ENCODE assay signal across 22 cellular contexts in the genomic region with DNA sequence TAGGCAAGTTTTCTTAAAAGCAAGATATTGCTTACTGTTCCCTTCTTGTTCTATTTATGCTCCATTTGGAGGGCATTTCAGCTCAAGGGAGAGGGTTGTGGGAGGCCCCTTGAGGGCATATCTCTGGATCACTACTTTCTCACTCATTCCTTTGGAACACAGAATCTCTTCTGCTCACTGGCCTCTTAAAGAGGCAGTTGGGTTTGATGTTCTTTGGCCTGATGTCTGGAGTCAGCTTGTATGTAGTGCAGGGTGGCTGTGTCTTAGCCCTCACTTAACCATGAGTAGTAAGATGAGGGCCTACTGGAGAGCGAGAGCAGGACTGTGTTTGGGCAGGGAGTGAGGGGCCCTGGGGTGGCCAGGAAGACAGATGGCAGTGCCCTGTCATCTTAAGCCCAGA. TPM values are rescaled to one million over a fixed set of nuclear protein-coding genes. Genes with fewer than 3 reads are reported as not detected.
DNase-seq lines count a peak whose midpoint lies in the region; ATAC-seq, FAIRE-seq and TF ChIP-seq lines count a peak whose summit lies in the region.
"Had no signal": no experiment of that assay in that cellular context is flagged by ENCODE, and none has a peak within 500 bp of the region (broad histone marks: within the 10 kb centered on the region; RNA-seq: fewer than 3 reads in every experiment).

No MANE protein-coding gene starts in this region.

- no peak for TF ChIP-seq POLR2A in uterus (IDR thresholded peaks at IDR 0.05)

- intact Hi-C loops in A673 (cut with micrococcal nuclease; ENCODE audit: unreplicated experiment) (no loop called here), uterus (cut with DNase I; ENCODE audit: low total_unique reads) (no loop called here), pancreas (cut with DNase I) (no loop called here)

- peaks cover 1% of the 10 kb centered on the region for H3K27me3 Mint-ChIP-seq in HFFc6 (ENCODE audit: insufficient read depth)
- no peaks in the 10 kb centered on the region for H3K27me3 Mint-ChIP-seq in central memory CD8-positive, alpha-beta T cell
- no peaks in the 10 kb centered on the region for H3K27me3 Mint-ChIP-seq in mesothelial cell of epicardium (ENCODE audit: low read depth)

- no peak for ATAC-seq in central memory CD8-positive, alpha-beta T cell (replicated peaks; ENCODE audit: extremely low read depth, poor library complexity, severe bottlenecking)
- ATAC-seq in pancreas, result no peak
- ATAC-seq: GM12878, GM23338 had no signal

- CTCF ChIA-PET in A673 (lab: Charles Lee), result no interaction called here

- no peak for DNase-seq in A673 (ENCODE audit: low spot score)
- no peak for DNase-seq in HFFc6
- no peak for DNase-seq in central memory CD8-positive, alpha-beta T cell (ENCODE audit: low spot score in 2 of 2)
- no peak for DNase-seq in mesothelial cell of epicardium (ENCODE audit: low spot score in 2 of 2, unreplicated experiment in 2 of 2)
- DNase-seq in retina, result no peak
- no peak for DNase-seq in uterus
- no peak for DNase-seq in HuH-7.5 (ENCODE audit: low spot score)
- no peak for DNase-seq in pancreas
- DNase-seq: BE2C, Karpas-422, NCI-H1694, NCI-H2081, NCI-H2171, NCI-H345, NCI-H524, NCI-H82, SJCRH30 had no signal

- H3K9me3 ChIP-seq in A673 (ENCODE audit: low read depth, low read length, poor library complexity, severe bottlenecking) (no peaks in the 10 kb centered on the region), uterus (no peaks in the 10 kb centered on the region), pancreas (no peaks in the 10 kb centered on the region)
- H3K9me3 ChIP-seq: BE2C, HAP-1, Peyer's patch, SJCRH30 had no signal

- H3K4me1 ChIP-seq in A673 (ENCODE audit: insufficient read depth, low read length, poor library complexity, severe bottlenecking) (peaks cover 10% of the 10 kb centered on the region), uterus (peaks cover 0 to 4% of the 10 kb centered on the region in 2 donors), pancreas (peaks cover 0 to 11% (median 8%) of the 10 kb centered on the region in 3 donors)
- H3K4me1 ChIP-seq: BE2C had no signal

- peaks cover 45% of the 10 kb centered on the region for H3K4me1 Mint-ChIP-seq in HFFc6 (ENCODE audit: low read depth)
- H3K4me1 Mint-ChIP-seq in central memory CD8-positive, alpha-beta T cell, result peaks cover 43% of the 10 kb centered on the region
- H3K4me1 Mint-ChIP-seq in mesothelial cell of epicardium, result peaks cover 21% of the 10 kb centered on the region

- TF ChIP-seq CTCF in A673 (conservative IDR thresholded peaks at IDR 0.05; ENCODE audit: low read depth, low read length), result no peak
- no peak for TF ChIP-seq CTCF in HFFc6 (IDR thresholded peaks at IDR 0.05)
- TF ChIP-seq CTCF in mesothelial cell of epicardium (IDR thresholded peaks at IDR 0.05; ENCODE audit: unreplicated experiment), result no peak
- TF ChIP-seq CTCF in uterus (IDR thresholded peaks at IDR 0.05), result no peak
- TF ChIP-seq CTCF in pancreas (IDR thresholded peaks at IDR 0.05), result no peak

- no TSS peak for BruUV-seq in A673 (replicated peaks; lab: Mats Ljungman, UMichigan)

- H3K36me3 ChIP-seq in A673 (ENCODE audit: insufficient read depth, low read length, poor library complexity, severe bottlenecking), result peaks cover 62% of the 10 kb centered on the region
- no peaks in the 10 kb centered on the region for H3K36me3 ChIP-seq in uterus
- peaks cover 0 to 11% (median 0%) of the 10 kb centered on the region in 3 donors for H3K36me3 ChIP-seq in pancreas

- H3K36me3 Mint-ChIP-seq in HFFc6 (ENCODE audit: low read depth), result peaks cover 12% of the 10 kb centered on the region; the same call in 1 of the 2 replicates
- H3K36me3 Mint-ChIP-seq in central memory CD8-positive, alpha-beta T cell (ENCODE audit: insufficient read depth), result peaks cover 13% of the 10 kb centered on the region
- peaks cover 5% of the 10 kb centered on the region for H3K36me3 Mint-ChIP-seq in mesothelial cell of epicardium

- H3K4me3 ChIP-seq in A673 (ENCODE audit: low read depth, low read length, poor library complexity, severe bottlenecking), result no peak overlapping the region
- no peak overlapping the region for H3K4me3 ChIP-seq in uterus
- H3K4me3 ChIP-seq in pancreas, result no peak overlapping the region
- H3K4me3 ChIP-seq: GM12878, GM23338, HAP-1, Peyer's patch, SJCRH30 had no signal

- no peak for FAIRE-seq in pancreas (lab: Jason Lieb, UNC)
- FAIRE-seq: A204.1, GM12878 had no signal

- H3K27ac ChIP-seq in A673 (ENCODE audit: low read depth, low read length, poor library complexity, severe bottlenecking) (peak overlapping the region; percentile 0), uterus (no peak overlapping the region), pancreas (no peak overlapping the region)
- H3K27ac ChIP-seq: Peyer's patch, SJCRH30 had no signal

- H3K9me3 Mint-ChIP-seq in HFFc6, result no peaks in the 10 kb centered on the region
- no peaks in the 10 kb centered on the region for H3K9me3 Mint-ChIP-seq in central memory CD8-positive, alpha-beta T cell
- no peaks in the 10 kb centered on the region for H3K9me3 Mint-ChIP-seq in mesothelial cell of epicardium
- H3K9me3 Mint-ChIP-seq: GM23338 had no signal

- H3K27ac Mint-ChIP-seq in HFFc6 (peak overlapping the region; percentile 40), mesothelial cell of epicardium (peak overlapping the region; percentile 11)
- peak overlapping the region; percentile 56 for H3K27ac Mint-ChIP-seq in central memory CD8-positive, alpha-beta T cell (ENCODE audit: low read depth)
- H3K27ac Mint-ChIP-seq: GM23338 had no signal

- H3K4me3 Mint-ChIP-seq in HFFc6 (no peak overlapping the region), mesothelial cell of epicardium (no peak overlapping the region)
- H3K4me3 Mint-ChIP-seq in central memory CD8-positive, alpha-beta T cell, result no peak overlapping the region
- H3K4me3 Mint-ChIP-seq: GM23338 had no signal

- no peaks in the 10 kb centered on the region for H3K27me3 ChIP-seq in A673 (replicated peaks; ENCODE audit: insufficient read depth, low read depth, low read length, poor library complexity)
- no peaks in the 10 kb centered on the region for H3K27me3 ChIP-seq in uterus
- no peaks in the 10 kb centered on the region for H3K27me3 ChIP-seq in pancreas
- H3K27me3 ChIP-seq: BE2C, Peyer's patch, SJCRH30 had no signal

- POLR2A ChIA-PET in A673 (lab: Charles Lee; ENCODE audit: low non-redundant PET), result no interaction called here

- 100% methylated on average over 1 of the region's 1 CpG for WGBS in pancreas, 2 donors

RNA-seq across cellular contexts. Expression of gene INCENP, which starts 3.6 kb away (rescaled TPM):
- total RNA-seq in A673 (2021) (232 and 233 TPM in 2 replicates), mesothelial cell of epicardium (50.4 to 51.6 TPM (median 50.9 TPM) in 3 replicates), uterus (10 to 100 TPM in 2 of 4 donors, 1 to 10 TPM in 2; 7.4 to 27.1 (median 16.5) TPM), pancreas (10 to 100 TPM in 2 of 6 donors, 1 to 10 TPM in 4; 6.2 to 15.0 (median 8.0) TPM)
- 10 to 100 TPM; 32.3 to 60.0 (median 54.1) TPM for total RNA-seq in HFFc6 (2021; fragmentation: NEBNext Ultra II Directional; extraction: Animal tissue kit (Norgen Biotek cat#: 25700))
- polyA plus RNA-seq in pancreas, result 1 to 10 TPM; 3.7 to 4.8 TPM
